11 cellular contexts compared by ENCODE assay signal in the genomic region with DNA sequence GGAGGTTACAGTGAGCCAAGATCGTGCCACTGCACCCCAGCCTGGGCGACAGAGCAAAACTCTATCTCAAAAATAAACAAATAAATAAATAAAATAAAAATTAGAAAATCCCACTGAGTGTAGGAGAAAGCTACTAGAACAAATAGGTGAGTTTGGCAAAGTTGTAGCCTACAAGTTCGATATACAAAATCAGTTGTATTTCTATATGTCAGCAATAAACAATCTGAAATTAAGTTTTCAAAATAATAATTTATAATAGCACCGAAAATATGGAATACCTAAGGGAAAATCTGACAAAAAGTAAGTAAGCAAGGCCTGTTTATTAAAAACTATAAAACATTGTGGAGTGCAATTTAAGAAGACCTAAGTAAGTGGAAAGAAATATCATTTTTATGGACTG. TPM values are rescaled to one million over a fixed set of nuclear protein-coding genes. Genes with fewer than 3 reads are reported as not detected.
"Had no signal": no experiment of that assay in that cellular context is flagged by ENCODE, and none has a peak within 500 bp of the region (broad histone marks: within the 10 kb centered on the region; RNA-seq: fewer than 3 reads in every experiment).

No MANE protein-coding gene starts in this region.

- ATAC-seq: HCT116 had no signal

- H2AFZ ChIP-seq: GM23248 had no signal

- H3K36me3 ChIP-seq: HAP-1 had no signal

- H3K27ac ChIP-seq: GM23248 had no signal

- DNase-seq: GM23248, GOT3, H7, HFFc6, KG1 had no signal

- H3K4me3 ChIP-seq: GM23248, HAP-1 had no signal

- H3K4me1 ChIP-seq: HAP-1 had no signal

- H3K9ac ChIP-seq: GM23248 had no signal

- H3K9me3 ChIP-seq: HAP-1 had no signal

- FAIRE-seq: HTR-8/SVneo had no signal

RNA-seq across cellular contexts. Expression of gene DEFB118, which starts 5.1 kb away (rescaled TPM):
- total RNA-seq: GM23248, H4, H7, HFFc6, HT-29 had no signal
- polyA plus RNA-seq: GM23248, IgD-negative memory B cell had no signal

RNA-seq across cellular contexts. Expression of gene DEFB119, which starts 27.1 kb away (rescaled TPM):
- total RNA-seq: GM23248, H4, H7, HFFc6, HT-29 had no signal
- polyA plus RNA-seq: GM23248, IgD-negative memory B cell had no signal

RNA-seq across cellular contexts. Expression of gene DEFB121, which starts 42.7 kb away (rescaled TPM):
- total RNA-seq: GM23248, H4, H7, HFFc6, HT-29 had no signal
- polyA plus RNA-seq: GM23248, IgD-negative memory B cell had no signal

RNA-seq across cellular contexts. Expression of gene DEFB116, which starts 54.9 kb away (rescaled TPM):
- total RNA-seq: GM23248, H4, H7, HFFc6, HT-29 had no signal
- polyA plus RNA-seq: GM23248, IgD-negative memory B cell had no signal
